8 cellular contexts compared by ENCODE assay signal in the genomic region with DNA sequence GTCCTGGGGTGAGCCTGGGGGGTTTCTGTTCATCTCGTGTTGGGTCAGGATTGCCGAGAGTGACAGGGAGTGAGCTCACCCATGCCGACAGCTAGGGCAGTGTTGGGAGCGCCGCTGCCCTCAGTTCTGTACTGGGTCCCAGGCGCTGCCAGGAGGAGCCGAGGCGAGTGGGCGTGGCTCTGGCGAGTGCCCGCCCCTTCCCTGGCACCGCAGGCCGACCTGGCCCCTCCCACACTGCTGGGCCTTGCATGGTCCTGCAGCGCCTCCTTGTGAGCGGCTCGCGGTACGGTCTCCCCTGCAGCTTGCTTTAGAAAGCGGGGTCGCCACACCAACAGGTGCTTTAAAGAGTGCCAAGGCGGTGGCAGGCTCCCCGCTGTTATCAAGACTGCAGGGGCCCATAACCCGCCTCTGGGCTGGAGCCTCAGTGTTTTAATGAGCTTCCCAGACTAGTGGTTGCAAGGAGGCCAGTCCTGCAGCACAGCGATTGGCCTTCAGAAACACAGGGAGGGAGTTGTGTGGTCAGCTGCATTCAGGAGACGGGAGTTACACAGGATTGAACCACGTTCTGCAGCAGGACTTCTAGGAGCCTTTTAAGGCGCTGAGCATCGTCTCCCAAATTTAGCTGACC.
DNase-seq lines count a peak whose midpoint lies in the region; ATAC-seq and TF ChIP-seq lines count a peak whose summit lies in the region.
"Not testable (repeated sequence)": the region's sequence is repeated elsewhere in the genome, so short reads cannot be mapped to it uniquely, and the experiment has no call there.

No MANE protein-coding gene starts in this region.

- peak; percentile 97 for ATAC-seq in Panc1
- ATAC-seq in activated T-cell treated with anti-CD3 and anti-CD28 coated beads, Interleukin-2, amount 50 U/mL, for 4 hours: peak; percentile 99 to 100
- ATAC-seq in naive thymus-derived CD8-positive, alpha-beta T cell: peak; percentile 100

- H3K4me3 Mint-ChIP-seq in activated T-cell treated with anti-CD3 and anti-CD28 coated beads, Interleukin-2, amount 50 U/mL, for 4 hours: peak overlapping the region; percentile 12
- H3K4me3 Mint-ChIP-seq in naive thymus-derived CD8-positive, alpha-beta T cell: peak overlapping the region in 9 of 10 donors; percentile 25 to 79 (median 50)

- H3K9ac ChIP-seq in KMS-11: not testable (repeated sequence)

- H3K27ac Mint-ChIP-seq in naive thymus-derived CD8-positive, alpha-beta T cell: peak overlapping the region in 2 of 10 donors; percentile 11 to 73

- peak; percentile 94 for DNase-seq in Daoy (ENCODE audit: low read depth)
- DNase-seq in GOT3 (lab: John Stamatoyannopoulos, UW): peak; percentile 69
- not testable (repeated sequence) for DNase-seq in Panc1 (ENCODE audit: low read depth, low spot score)
- peak; percentile 87 for DNase-seq in activated T-cell treated with anti-CD3 and anti-CD28 coated beads, Interleukin-2, amount 50 U/mL, for 4 hours
- peak; percentile 54 for DNase-seq in esophagus squamous epithelium (lab: John Stamatoyannopoulos, UW)
- peak; percentile 90 to 99 (median 93) for DNase-seq in naive thymus-derived CD8-positive, alpha-beta T cell
- peak; percentile 79 to 81 for DNase-seq in stimulated activated CD8-positive, alpha-beta memory T cell treated with anti-CD3 and anti-CD28 coated beads, Interleukin-7, amount 100 ng/mL, for 4 hours (ENCODE audit: low read depth in 2 of 2)

- in situ Hi-C loops in Panc1 (cut with HindIII; ENCODE audit: low pct_unique_long_range_greater_than_20kb, low sequenced_read_pairs): not testable (repeated sequence)

- H3K4me2 ChIP-seq in KMS-11: peak overlapping the region; percentile 63

- 3 to 10% methylated on average over 1 to 10 of the region's 28 CpGs for WGBS in esophagus squamous epithelium, 2 donors

- not testable (repeated sequence) for BruUV-seq in Panc1 (replicated peaks; lab: Mats Ljungman, UMichigan)

- peak; percentile 75 for TF ChIP-seq CTCF in KMS-11 (conservative IDR thresholded peaks at IDR 0.05; ENCODE audit: low read depth, low read length)
- peak; percentile 89 for TF ChIP-seq CTCF in Panc1 (IDR thresholded peaks at IDR 0.05)
- peak in 4 of 6 experiments; percentile 53 to 89 (median 81) for TF ChIP-seq CTCF in esophagus squamous epithelium (IDR thresholded peaks at IDR 0.05)

- not testable (repeated sequence) for H3K27me3 ChIP-seq in KMS-11 (ENCODE audit: insufficient read depth, low read depth); Panc1 (ENCODE audit: control insufficient read depth, insufficient read depth, low read length); esophagus squamous epithelium

- CTCF ChIA-PET in Panc1 (lab: Charles Lee): interaction anchor here (0.7 to 1.1 kb wide), 3 partner anchors 11 to 132 kb away, joined by 3 to 4 read pairs (median 3); no protein-coding TSS in a partner anchor

- not testable (repeated sequence) for H4K20me1 ChIP-seq in KMS-11 (ENCODE audit: insufficient read depth)

- peak overlapping the region; percentile 81 for H2AFZ ChIP-seq in KMS-11 (ENCODE audit: low read depth)

- POLR2A ChIA-PET in Panc1 (lab: Charles Lee); naive thymus-derived CD8-positive, alpha-beta T cell (lab: Charles Lee): not testable (repeated sequence)

- H3K4me3 ChIP-seq in KMS-11 (IDR thresholded peaks at IDR 0.05; ENCODE audit: insufficient read depth, low read depth, low read length): not testable (repeated sequence)
- H3K4me3 ChIP-seq in Panc1 (ENCODE audit: low read depth in 2 of 2, low read length in 2 of 2) (peak overlapping the region; percentile 13 to 39; a peak in 3 of 4 replicates), esophagus squamous epithelium (peak overlapping the region in 2 of 4 donors; percentile 20 to 49)

- H3K9me3 Mint-ChIP-seq in activated T-cell treated with anti-CD3 and anti-CD28 coated beads, Interleukin-2, amount 50 U/mL, for 4 hours; naive thymus-derived CD8-positive, alpha-beta T cell: not testable (repeated sequence)

- not testable (repeated sequence) for H3K9me3 ChIP-seq in Panc1 (ENCODE audit: control insufficient read depth, insufficient read depth, low read depth, low read length); esophagus squamous epithelium

- H3K27me3 Mint-ChIP-seq in activated T-cell treated with anti-CD3 and anti-CD28 coated beads, Interleukin-2, amount 50 U/mL, for 4 hours (ENCODE audit: low read depth); naive thymus-derived CD8-positive, alpha-beta T cell: not testable (repeated sequence)

- not testable (repeated sequence) for H3K79me2 ChIP-seq in KMS-11 (ENCODE audit: insufficient read depth, low read depth)

- not testable (repeated sequence) for H3K27ac ChIP-seq in KMS-11; Panc1 (ENCODE audit: low read length)
- H3K27ac ChIP-seq in esophagus squamous epithelium: peak overlapping the region in 3 of 4 donors; percentile 13 to 50 (median 49)

- not testable (repeated sequence) for H3K36me3 Mint-ChIP-seq in activated T-cell treated with anti-CD3 and anti-CD28 coated beads, Interleukin-2, amount 50 U/mL, for 4 hours (ENCODE audit: insufficient read depth); naive thymus-derived CD8-positive, alpha-beta T cell

- TF ChIP-seq POLR2A in esophagus squamous epithelium (IDR thresholded peaks at IDR 0.05): not testable (repeated sequence)

- H3K36me3 ChIP-seq in KMS-11 (ENCODE audit: insufficient read depth); Panc1 (ENCODE audit: control insufficient read depth, insufficient read depth, low read length); esophagus squamous epithelium: not testable (repeated sequence)

- H3K4me1 Mint-ChIP-seq in activated T-cell treated with anti-CD3 and anti-CD28 coated beads, Interleukin-2, amount 50 U/mL, for 4 hours (ENCODE audit: low read depth); naive thymus-derived CD8-positive, alpha-beta T cell: not testable (repeated sequence)

- intact Hi-C loops in Panc1 (cut with micrococcal nuclease; ENCODE audit: unreplicated experiment): loop anchor here (10.0 kb wide), 1 partner anchor 124 kb away; the partner anchor contains the start of gene MORF4L1
- intact Hi-C loops in esophagus squamous epithelium (cut with DNase I): not testable (repeated sequence)

- H3K4me1 ChIP-seq in KMS-11 (ENCODE audit: low read depth, poor library complexity, severe bottlenecking); Panc1 (ENCODE audit: control insufficient read depth, insufficient read depth, low read length): not testable (repeated sequence)
- peaks cover 0 to 24% (median 2%) of the 10 kb centered on the region in 3 donors for H3K4me1 ChIP-seq in esophagus squamous epithelium
